17 cellular contexts compared by ENCODE assay signal in the genomic region with DNA sequence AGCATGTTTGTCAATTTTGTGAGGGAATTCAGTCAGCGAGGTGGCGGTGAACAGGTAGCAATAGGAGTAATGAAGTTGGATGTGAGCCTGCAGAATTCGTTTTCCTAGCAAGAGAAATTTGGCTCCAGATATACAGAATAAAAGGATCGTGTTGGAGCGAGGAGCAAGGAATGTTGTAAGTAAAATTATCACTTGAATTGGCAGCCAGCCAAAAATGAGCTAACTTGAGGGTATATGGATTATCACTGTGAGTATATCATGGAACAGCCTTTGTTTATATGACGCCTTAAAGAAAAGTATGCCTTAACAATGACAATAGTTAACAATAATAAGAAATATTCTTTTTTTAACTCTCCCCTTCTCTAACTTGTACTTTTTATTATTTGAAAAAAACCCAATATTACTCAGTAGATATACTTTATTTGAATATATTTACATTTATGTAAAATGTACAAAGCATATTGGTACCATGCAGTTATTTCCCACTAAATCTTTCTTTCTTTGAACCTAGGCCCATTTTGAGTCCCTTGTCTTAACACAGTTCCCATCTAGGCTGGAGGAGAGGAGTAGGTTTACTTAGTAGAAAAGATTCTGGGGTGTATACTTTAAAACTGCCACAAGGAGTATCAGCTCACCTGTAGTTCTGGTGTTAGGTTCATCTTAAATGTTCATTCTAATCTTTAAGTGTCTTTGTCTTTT. TPM values are rescaled to one million over a fixed set of nuclear protein-coding genes. Genes with fewer than 3 reads are reported as not detected.
"Had no signal": no experiment of that assay in that cellular context is flagged by ENCODE, and none has a peak within 500 bp of the region (broad histone marks: within the 10 kb centered on the region; RNA-seq: fewer than 3 reads in every experiment).

No MANE protein-coding gene starts in this region.

- ATAC-seq: activated CD8-positive, alpha-beta memory T cell treated with anti-CD3 and anti-CD28 coated beads, Interleukin-2, amount 10 ng/mL, durations not matched to agents 7 days and 5 days; heart left ventricle; left lung had no signal

- H3K4me3 ChIP-seq: esophagus muscularis mucosa, heart left ventricle, left lung, sigmoid colon, transverse colon had no signal

- H3K27me3 ChIP-seq: esophagus muscularis mucosa, heart left ventricle, left lung, sigmoid colon, transverse colon had no signal

- H3K27ac ChIP-seq: esophagus muscularis mucosa, heart left ventricle, left lung, sigmoid colon, transverse colon had no signal

- H3K4me1 ChIP-seq: heart left ventricle, left lung, transverse colon had no signal

- H3K9me3 ChIP-seq: esophagus muscularis mucosa, heart left ventricle, left lung, sigmoid colon, transverse colon had no signal

- H3K36me3 ChIP-seq: esophagus muscularis mucosa, heart left ventricle, left lung, sigmoid colon, transverse colon had no signal

- DNase-seq: activated CD4-positive, alpha-beta T cell treated with anti-CD3 and anti-CD28 coated beads for 1 hour; activated CD4-positive, alpha-beta T cell treated with anti-CD3 and anti-CD28 coated beads, Interleukin-2, amount 50 U/mL, for 48 hours; activated CD8-positive, alpha-beta memory T cell treated with anti-CD3 and anti-CD28 coated beads, Interleukin-2, amount 10 ng/mL, durations not matched to agents 7 days and 5 days; activated gamma-delta T cell; activated T-cell treated with anti-CD3 and anti-CD28 coated beads, Interleukin-2, amount 50 U/mL, for 24 hours; anterior cingulate cortex; foreskin melanocyte; heart left ventricle; islet precursor cell; left lung; occipital lobe; sigmoid colon; stimulated activated CD4-positive, alpha-beta T cell treated with anti-CD3 and anti-CD28 coated beads, Interleukin-2, amount 100 ng/mL, for 24 hours; stimulated activated naive CD4-positive, alpha-beta T cell; transverse colon had no signal

- FAIRE-seq: endometrium had no signal

RNA-seq across cellular contexts. Expression of a gene that starts 29.3 kb away (rescaled TPM):
- total RNA-seq: activated CD8-positive, alpha-beta memory T cell treated with anti-CD3 and anti-CD28 coated beads, Interleukin-2, amount 10 ng/mL, durations not matched to agents 7 days and 5 days had no signal
